17 cellular contexts compared by ENCODE assay signal in genomic region chr5:114255275-114255674, GRCh38.
"Had no signal": no experiment of that assay in that cellular context is flagged by ENCODE, and none has a peak within 500 bp of the region (broad histone marks: within the 10 kb centered on the region; RNA-seq: fewer than 3 reads in every experiment).

No MANE protein-coding gene starts in this region.

- H3K4me1 Mint-ChIP-seq: memory B cell; naive B cell; nephron progenitor cell; stimulated activated naive B cell treated with anti-CD40 and anti-IgM and Interleukin-4, amounts not matched to agents 10 μg/mL and 1 μg/mL and 100 μg/mL, for 72 hours had no signal

- H3K27ac Mint-ChIP-seq: effector memory CD8-positive, alpha-beta T cell; memory B cell; naive B cell; nephron progenitor cell; stimulated activated naive B cell treated with anti-CD40 and anti-IgM and Interleukin-4, amounts not matched to agents 10 μg/mL and 1 μg/mL and 100 μg/mL, for 72 hours had no signal

- H3K27me3 ChIP-seq: esophagus squamous epithelium, foreskin keratinocyte, right atrium auricular region, sigmoid colon had no signal

- H3K36me3 ChIP-seq: esophagus squamous epithelium, lower lobe of right lung, right atrium auricular region, sigmoid colon had no signal

- H3K36me3 Mint-ChIP-seq: memory B cell; naive B cell; stimulated activated naive B cell treated with anti-CD40 and anti-IgM and Interleukin-4, amounts not matched to agents 10 μg/mL and 1 μg/mL and 100 μg/mL, for 72 hours had no signal

- H3K27ac ChIP-seq: esophagus squamous epithelium, foreskin keratinocyte, lower lobe of right lung, right atrium auricular region, sigmoid colon, skin epidermis had no signal

- H3K9me3 ChIP-seq: esophagus squamous epithelium, lower lobe of right lung, right atrium auricular region, sigmoid colon had no signal

- H3K27me3 Mint-ChIP-seq: effector memory CD8-positive, alpha-beta T cell; stimulated activated naive B cell treated with anti-CD40 and anti-IgM and Interleukin-4, amounts not matched to agents 10 μg/mL and 1 μg/mL and 100 μg/mL, for 72 hours had no signal

- H3K9me3 Mint-ChIP-seq: memory B cell, nephron progenitor cell had no signal

- H3K4me3 Mint-ChIP-seq: effector memory CD8-positive, alpha-beta T cell; memory B cell; naive B cell; nephron progenitor cell; stimulated activated naive B cell treated with anti-CD40 and anti-IgM and Interleukin-4, amounts not matched to agents 10 μg/mL and 1 μg/mL and 100 μg/mL, for 72 hours had no signal

- ATAC-seq: effector memory CD8-positive, alpha-beta T cell; foreskin keratinocyte; left lobe of liver; lower lobe of right lung; stimulated activated naive B cell treated with anti-CD40 and anti-IgM and Interleukin-4, amounts not matched to agents 10 μg/mL and 1 μg/mL and 100 μg/mL, for 72 hours had no signal

- H3K4me3 ChIP-seq: esophagus squamous epithelium, lower lobe of right lung, right atrium auricular region, sigmoid colon, skin epidermis had no signal

- H3K4me1 ChIP-seq: esophagus squamous epithelium, foreskin keratinocyte, lower lobe of right lung, right atrium auricular region had no signal

- DNase-seq: effector memory CD8-positive, alpha-beta T cell; esophagus squamous epithelium; foreskin keratinocyte; islet precursor cell; lower lobe of right lung; naive B cell; nephron progenitor cell; posterior cingulate gyrus; sigmoid colon; stimulated activated CD4-positive, alpha-beta T cell treated with anti-CD3 and anti-CD28 coated beads, Interleukin-2, amount 100 ng/mL, for 24 hours; stimulated activated CD4-positive, alpha-beta T cell treated with anti-CD3 and anti-CD28 coated beads, Interleukin-4, amount 100 ng/mL, for 4 hours; stimulated activated naive B cell treated with anti-CD40 and anti-IgM and Interleukin-4, amounts not matched to agents 10 μg/mL and 1 μg/mL and 100 μg/mL, for 72 hours; trophoblast cell had no signal
